In the genomic region with DNA sequence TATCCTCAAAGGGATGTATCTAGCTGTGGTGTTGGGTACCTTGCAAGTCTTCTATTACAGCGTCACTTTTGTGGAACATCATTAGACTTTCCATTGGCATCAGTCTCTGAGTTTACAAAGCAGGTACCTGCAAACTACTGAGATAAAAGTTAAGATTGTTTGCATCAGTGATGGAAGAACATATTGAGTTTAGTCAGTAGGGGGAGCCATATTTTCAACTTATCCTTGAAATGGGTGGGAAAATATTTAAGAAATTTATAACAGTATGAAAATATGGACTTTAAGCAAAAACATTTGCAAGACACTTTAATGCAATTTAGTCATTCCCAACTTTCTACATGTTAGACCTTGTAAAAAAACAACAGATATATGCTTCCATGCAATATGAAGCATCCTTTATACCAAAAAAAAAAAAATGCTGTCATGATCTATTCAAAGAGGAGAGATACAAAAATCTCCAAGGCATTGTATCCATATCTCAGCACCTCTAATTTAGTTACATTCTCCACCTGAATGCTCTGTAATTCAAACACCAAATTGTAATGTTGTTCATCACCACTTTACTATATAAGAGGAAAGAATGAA, we compare ENCODE assay signal across 10 cellular contexts.
A peak's percentile ranks its signal among the peaks of the same experiment; 100 is the strongest.
DNase-seq lines count a peak whose midpoint lies in the region; ATAC-seq and TF ChIP-seq lines count a peak whose summit lies in the region.
"Had no signal": no experiment of that assay in that cellular context is flagged by ENCODE, and none has a peak within 500 bp of the region (broad histone marks: within the 10 kb centered on the region; RNA-seq: fewer than 3 reads in every experiment).

No MANE protein-coding gene starts in this region.

- no peak overlapping the region for H2AFZ ChIP-seq in PC-3 (ENCODE audit: low read length)

- H3K36me3 ChIP-seq in PC-3 (ENCODE audit: low read depth, low read length): no peaks in the 10 kb centered on the region
- H3K36me3 ChIP-seq: MG63 had no signal

- no peaks in the 10 kb centered on the region for H4K20me1 ChIP-seq in PC-3 (ENCODE audit: low read length)

- H3K79me2 ChIP-seq in PC-3 (ENCODE audit: low read length): no peaks in the 10 kb centered on the region

- H3K4me2 ChIP-seq in PC-3 (ENCODE audit: low read length): no peak overlapping the region

- TF ChIP-seq CTCF in GM12874 (IDR thresholded peaks at IDR 0.05; ENCODE audit: insufficient read depth, low read depth, low read length) (peak; percentile 20; the same call in 1 of the 2 replicates), PC-3 (conservative IDR thresholded peaks at IDR 0.05; ENCODE audit: low read depth, low read length) (peak; percentile 76)

- intact Hi-C loops in PC-3 (cut with micrococcal nuclease): loop anchor here (5.0 kb wide), 1 partner anchor 406 kb away; no protein-coding TSS in a partner anchor

- no peaks in the 10 kb centered on the region for H3F3A ChIP-seq in PC-3 (ENCODE audit: low read length, unreplicated experiment)

- CTCF ChIA-PET in PC-3 (lab: Charles Lee): no interaction called here

- H3K4me3 ChIP-seq in PC-3 (ENCODE audit: low read length): no peak overlapping the region
- H3K4me3 ChIP-seq: MG63 had no signal

- H3K9me3 ChIP-seq in PC-3 (ENCODE audit: low read length): 0 out of 2 replicates have a peak, but pooled peaks cover 6% of the 10 kb centered on the region

- no peaks in the 10 kb centered on the region for H3K9me2 ChIP-seq in PC-3 (replicated peaks; ENCODE audit: low read length)

- no TSS peak for BruUV-seq in PC-3 (replicated peaks; lab: Mats Ljungman, UMichigan)

- POLR2A ChIA-PET in PC-3 (lab: Charles Lee; ENCODE audit: unreplicated experiment): no interaction called here

- H3K27ac ChIP-seq in PC-3 (ENCODE audit: low read length): no peak overlapping the region

- ATAC-seq in PC-3 (no peak), GM19455 (IDR thresholded peaks at IDR 0.05; ENCODE audit: unreplicated experiment) (no peak)

- H3K9ac ChIP-seq in PC-3 (ENCODE audit: low read length): no peak overlapping the region

- no peaks in the 10 kb centered on the region; the same call in 1 of the 2 replicates for H3K27me3 ChIP-seq in PC-3 (ENCODE audit: low read length)
- H3K27me3 ChIP-seq: MG63 had no signal

- no peaks in the 10 kb centered on the region for H3K4me1 ChIP-seq in PC-3 (ENCODE audit: insufficient read depth, low read length)

- DNase-seq in A172 (ENCODE audit: low spot score) (peak; percentile 23), PC-3 (peak; percentile 53), fibroblast of gingiva (ENCODE audit: low read depth) (peak; percentile 13), NOMO-1 (lab: John Stamatoyannopoulos, UW; ENCODE audit: unreplicated experiment in 2 of 2) (no peak), NCI-H446 treated with DMSO at 0.1 percent for 48 hours (lab: John Stamatoyannopoulos, UW) (no peak), NCI-H1694 treated with DMSO at 0.1 percent for 48 hours (lab: John Stamatoyannopoulos, UW) (no peak)
- DNase-seq: activated CD4-positive, CD25-positive, alpha-beta regulatory T cell; MG63 had no signal

Comparison
In these comparisons a context has a peak if more than half of its experiments do, and no peak if none do; other contexts are left out.
1. DNase-seq: peak in A172 (single experiment), PC-3 (single experiment) and fibroblast of gingiva (single experiment); none in NOMO-1 (0 of 2), NCI-H446 treated with DMSO at 0.1 percent for 48 hours (single experiment) and NCI-H1694 treated with DMSO at 0.1 percent for 48 hours (single experiment).